13 cellular contexts compared by ENCODE assay signal in the genomic region with DNA sequence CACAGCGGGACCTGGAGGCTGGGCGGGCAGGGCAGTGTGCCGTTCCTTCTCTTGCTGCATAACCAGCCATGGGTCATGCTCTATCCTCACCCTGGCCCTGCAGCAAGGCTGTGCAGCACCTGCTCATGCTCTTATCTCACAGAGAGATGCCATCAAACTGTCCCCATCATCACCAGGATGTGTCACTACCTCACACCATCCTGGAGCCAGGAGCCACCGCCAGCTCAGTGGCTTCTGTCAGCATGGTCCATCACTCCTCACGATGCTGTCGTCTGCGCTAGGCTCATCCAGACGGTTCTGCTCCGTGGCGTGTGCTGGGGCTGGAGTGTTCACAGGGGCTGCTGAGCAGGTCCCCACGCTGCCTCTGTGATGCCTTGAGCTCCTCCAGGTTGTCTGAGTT.
"Had no signal": no experiment of that assay in that cellular context is flagged by ENCODE, and none has a peak within 500 bp of the region (broad histone marks: within the 10 kb centered on the region; RNA-seq: fewer than 3 reads in every experiment).

No MANE protein-coding gene starts in this region.

- H3K4me3 ChIP-seq: body of pancreas, esophagus squamous epithelium, psoas muscle, thyroid gland had no signal

- H3K27ac ChIP-seq: body of pancreas, esophagus squamous epithelium, psoas muscle, thyroid gland had no signal

- H3K9me3 ChIP-seq: body of pancreas, esophagus squamous epithelium, psoas muscle, thyroid gland had no signal

- H3K27me3 ChIP-seq: body of pancreas, esophagus squamous epithelium, thyroid gland had no signal

- ATAC-seq: body of pancreas, psoas muscle, sciatic nerve had no signal

- H3K4me1 ChIP-seq: body of pancreas, esophagus squamous epithelium, psoas muscle, thyroid gland had no signal

- DNase-seq: activated CD4-positive, alpha-beta T cell treated with anti-CD3 and anti-CD28 coated beads, Interleukin-2, amount 50 U/mL, for 1 hour; activated CD4-positive, CD25-positive, alpha-beta regulatory T cell; activated T-cell treated with anti-CD3 and anti-CD28 coated beads for 4 hours; amygdala; body of pancreas; effector CD8-positive, alpha-beta T cell; esophagus squamous epithelium; hypothalamus; nephron progenitor cell; psoas muscle; stimulated activated CD4-positive, alpha-beta T cell treated with anti-CD3 and anti-CD28 coated beads, Interleukin-1b, Interleukin-23, amount 100 ng/mL, for 48 hours; thyroid gland had no signal
